In genomic region chr9:123268240-123268949, GRCh38 we compare ENCODE assay signal across 1 cellular context.
A peak's percentile ranks its signal among the peaks of the same experiment; 100 is the strongest.
TF ChIP-seq lines count a peak whose summit lies in the region.

Gene STRBP, minus strand, starts transcription at chr9:123268586. Its CDS starts 84,452 bp downstream, at chr9:123184134.

TF ChIP-seq in HepG2, 621 proteins besides CTCF, POLR2A, EP300 and RAD21 (continued from another document and continues in another):
- no peak; the same call in 1 of the 2 replicates for TF ChIP-seq BCL3 (CRISPR knock-in tag; IDR thresholded peaks at IDR 0.05)
- TF ChIP-seq TEAD2 (CRISPR knock-in tag; IDR thresholded peaks at IDR 0.05) = no peak
- TF ChIP-seq MEF2D (CRISPR knock-in tag; IDR thresholded peaks at IDR 0.05) = no peak
- TF ChIP-seq AKAP8 (CRISPR knock-in tag; IDR thresholded peaks at IDR 0.05) = 0 out of 2 replicates have a peak, but pooled peaks have one; percentile 64
- TF ChIP-seq ZFP36L2 (CRISPR knock-in tag; IDR thresholded peaks at IDR 0.05) = no peak
- TF ChIP-seq ETV6 (CRISPR knock-in tag; conservative IDR thresholded peaks at IDR 0.05) = no peak
- TF ChIP-seq ZBTB44 (CRISPR knock-in tag; IDR thresholded peaks at IDR 0.05) = no peak
- peak; percentile 20; the same call in 1 of the 2 replicates for TF ChIP-seq MXD4 (CRISPR knock-in tag; IDR thresholded peaks at IDR 0.05)
- no peak; the same call in none of the 2 replicates for TF ChIP-seq TAF1 (CRISPR knock-in tag; IDR thresholded peaks at IDR 0.05)
- peak; percentile 100 for TF ChIP-seq AGO1 (IDR thresholded peaks at IDR 0.05; ENCODE audit: low read depth, low read length, poor library complexity, severe bottlenecking)
- no peak for TF ChIP-seq ZNF281 (CRISPR knock-in tag; IDR thresholded peaks at IDR 0.05; ENCODE audit: borderline replicate concordance)
- no peak for TF ChIP-seq ZNF644 (CRISPR knock-in tag; IDR thresholded peaks at IDR 0.05; ENCODE audit: low read depth)
- TF ChIP-seq ZBTB46 (CRISPR knock-in tag; IDR thresholded peaks at IDR 0.05; ENCODE audit: borderline replicate concordance) = no peak
- TF ChIP-seq ZNF570 (CRISPR knock-in tag; IDR thresholded peaks at IDR 0.05; ENCODE audit: borderline replicate concordance) = no peak
- TF ChIP-seq ZFP36L1 (CRISPR knock-in tag; IDR thresholded peaks at IDR 0.05) = no peak
- TF ChIP-seq LBX2 (CRISPR knock-in tag; IDR thresholded peaks at IDR 0.05; ENCODE audit: borderline replicate concordance) = no peak
- no peak for TF ChIP-seq SMARCE1 (IDR thresholded peaks at IDR 0.05; ENCODE audit: borderline replicate concordance)
- TF ChIP-seq TOPORS (CRISPR knock-in tag; IDR thresholded peaks at IDR 0.05) = peak; percentile 52; the same call in 1 of the 2 replicates
- TF ChIP-seq HHEX (CRISPR knock-in tag; IDR thresholded peaks at IDR 0.05) = no peak
- TF ChIP-seq ZSCAN30 (CRISPR knock-in tag; IDR thresholded peaks at IDR 0.05) = no peak
- no peak for TF ChIP-seq CREM (IDR thresholded peaks at IDR 0.05)
- no peak for TF ChIP-seq CREM (CRISPR knock-in tag; IDR thresholded peaks at IDR 0.05)
- 0 out of 2 replicates have a peak, but pooled peaks have one; percentile 28 for TF ChIP-seq ARNTL (CRISPR knock-in tag; IDR thresholded peaks at IDR 0.05)
- no peak; the same call in 1 of the 2 replicates for TF ChIP-seq ZNF547 (CRISPR knock-in tag; IDR thresholded peaks at IDR 0.05)
- TF ChIP-seq ZNF496 (CRISPR knock-in tag; IDR thresholded peaks at IDR 0.05; ENCODE audit: insufficient replicate concordance) = no peak
- no peak for TF ChIP-seq BRD4 (CRISPR knock-in tag; IDR thresholded peaks at IDR 0.05)
- no peak for TF ChIP-seq ZNF569 (CRISPR knock-in tag; IDR thresholded peaks at IDR 0.05; ENCODE audit: borderline replicate concordance)
- TF ChIP-seq ZFY (CRISPR knock-in tag; IDR thresholded peaks at IDR 0.05) = peak; percentile 66
- TF ChIP-seq THAP9 (CRISPR knock-in tag; IDR thresholded peaks at IDR 0.05; ENCODE audit: borderline replicate concordance) = no peak
- TF ChIP-seq ZNF501 (CRISPR knock-in tag; IDR thresholded peaks at IDR 0.05) = no peak; the same call in 1 of the 2 replicates
- no peak for TF ChIP-seq BRCA1 (CRISPR knock-in tag; IDR thresholded peaks at IDR 0.05)
- TF ChIP-seq TRIM24 (CRISPR knock-in tag; IDR thresholded peaks at IDR 0.05) = no peak
- no peak for TF ChIP-seq NFKB2 (CRISPR knock-in tag; IDR thresholded peaks at IDR 0.05; ENCODE audit: borderline replicate concordance)
- no peak for TF ChIP-seq LCORL (IDR thresholded peaks at IDR 0.05)
- no peak for TF ChIP-seq LCORL (CRISPR knock-in tag; IDR thresholded peaks at IDR 0.05)
- TF ChIP-seq FOSL1 (CRISPR knock-in tag; IDR thresholded peaks at IDR 0.05; ENCODE audit: borderline replicate concordance) = no peak
- TF ChIP-seq ZNF224 (CRISPR knock-in tag; IDR thresholded peaks at IDR 0.05) = no peak
- no peak for TF ChIP-seq AKNA (CRISPR knock-in tag; IDR thresholded peaks at IDR 0.05; ENCODE audit: borderline replicate concordance)
- TF ChIP-seq MAF1 (CRISPR knock-in tag; IDR thresholded peaks at IDR 0.05; ENCODE audit: borderline replicate concordance) = no peak
- TF ChIP-seq ZNF614 (CRISPR knock-in tag; IDR thresholded peaks at IDR 0.05; ENCODE audit: borderline replicate concordance) = no peak
- no peak for TF ChIP-seq ZBTB4 (CRISPR knock-in tag; IDR thresholded peaks at IDR 0.05; ENCODE audit: borderline replicate concordance)
- peak; percentile 77 for TF ChIP-seq SPEN (CRISPR knock-in tag; IDR thresholded peaks at IDR 0.05; ENCODE audit: low read depth)
- no peak for TF ChIP-seq GLMP (CRISPR knock-in tag; IDR thresholded peaks at IDR 0.05; ENCODE audit: borderline replicate concordance)
